ENCODE assay signal across 8 cellular contexts in the genomic region with DNA sequence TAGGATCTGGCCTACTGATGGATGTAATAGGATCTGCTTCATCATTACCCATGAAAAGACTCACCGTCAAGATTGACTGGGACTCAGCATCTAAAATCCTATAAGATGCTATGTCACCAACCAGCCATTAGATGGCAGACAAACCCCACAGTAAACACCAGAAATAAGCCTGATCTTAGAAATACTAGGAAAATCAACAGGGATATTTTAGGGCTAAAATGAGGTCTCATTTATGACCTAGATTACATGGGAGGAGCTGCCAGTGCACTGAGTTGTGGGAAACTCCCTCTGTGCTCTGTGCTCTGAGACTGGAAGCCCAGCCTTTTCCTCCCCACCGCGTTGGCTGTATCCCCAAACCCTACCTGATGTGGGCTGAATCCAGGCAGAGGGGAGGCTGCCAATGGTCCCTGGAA.
DNase-seq lines count a peak whose midpoint lies in the region; ATAC-seq, FAIRE-seq and TF ChIP-seq lines count a peak whose summit lies in the region.
"Not testable (repeated sequence)": the region's sequence is repeated elsewhere in the genome, so short reads cannot be mapped to it uniquely, and the experiment has no call there.

No MANE protein-coding gene starts in this region.

- H3K36me3 Mint-ChIP-seq in naive thymus-derived CD4-positive, alpha-beta T cell: not testable (repeated sequence)

- H4K20me1 ChIP-seq in PC-9 (ENCODE audit: insufficient read depth): not testable (repeated sequence)

- DNase-seq in PC-9; heart right ventricle; naive thymus-derived CD4-positive, alpha-beta T cell: not testable (repeated sequence)

- CTCF ChIA-PET in PC-9 (lab: Charles Lee); naive thymus-derived CD4-positive, alpha-beta T cell (lab: Charles Lee): not testable (repeated sequence)

- H3K9me3 Mint-ChIP-seq in naive thymus-derived CD4-positive, alpha-beta T cell: not testable (repeated sequence)

- not testable (repeated sequence) for H3K4me3 Mint-ChIP-seq in naive thymus-derived CD4-positive, alpha-beta T cell

- TF ChIP-seq CTCF in PC-9 (conservative IDR thresholded peaks at IDR 0.05) (peak; percentile 51), heart right ventricle (IDR thresholded peaks at IDR 0.05) (peak in 8 of 9 donors; percentile 12 to 46 (median 34))

- H3K9me2 ChIP-seq in PC-9 (ENCODE audit: insufficient read depth): not testable (repeated sequence)

- BruUV-seq in PC-9 (replicated peaks; lab: Mats Ljungman, UMichigan): not testable (repeated sequence)

- H3K27me3 Mint-ChIP-seq in naive thymus-derived CD4-positive, alpha-beta T cell: not testable (repeated sequence)

- not testable (repeated sequence) for H2AFZ ChIP-seq in PC-9

- not testable (repeated sequence) for H3K79me2 ChIP-seq in PC-9 (ENCODE audit: low read depth)

- 35 to 43% methylated on average over 3 of the region's 3 CpGs for WGBS in heart right ventricle, 2 donors

- not testable (repeated sequence) for H3K27ac Mint-ChIP-seq in naive thymus-derived CD4-positive, alpha-beta T cell

- H3K9me3 ChIP-seq in PC-9 (ENCODE audit: insufficient read depth, low read depth); heart right ventricle; naive thymus-derived CD4-positive, alpha-beta T cell (ENCODE audit: control insufficient read depth in 2 of 3, low read length in 3 of 3): not testable (repeated sequence)

- intact Hi-C loops in PC-9 (cut with micrococcal nuclease; ENCODE audit: unreplicated experiment); heart right ventricle (cut with DNase I); naive thymus-derived CD4-positive, alpha-beta T cell (cut with micrococcal nuclease): not testable (repeated sequence)

- not testable (repeated sequence) for H3K27ac ChIP-seq in PC-9; heart right ventricle; naive thymus-derived CD4-positive, alpha-beta T cell (ENCODE audit: low read depth, low read length)

- not testable (repeated sequence) for H3K4me1 ChIP-seq in PC-9 (replicated peaks; ENCODE audit: insufficient read depth); heart right ventricle; naive thymus-derived CD4-positive, alpha-beta T cell (ENCODE audit: control insufficient read depth in 2 of 2, insufficient read depth in 2 of 2, low read length in 2 of 2)

- H3F3A ChIP-seq in PC-9 (ENCODE audit: insufficient read depth, low read depth): not testable (repeated sequence)

- not testable (repeated sequence) for H3K4me3 ChIP-seq in PC-9; heart right ventricle; naive thymus-derived CD4-positive, alpha-beta T cell (ENCODE audit: low read length)

- ATAC-seq in GM18502 (IDR thresholded peaks at IDR 0.05; ENCODE audit: poor library complexity, unreplicated experiment) (peak; percentile 69), GM21619 (IDR thresholded peaks at IDR 0.05; ENCODE audit: unreplicated experiment) (peak; percentile 61), HG03354 (IDR thresholded peaks at IDR 0.05; ENCODE audit: poor library complexity, severe bottlenecking, unreplicated experiment) (peak; percentile 80), heart right ventricle (peak in 4 of 8 donors; percentile 29 to 71 (median 51))
- peak; percentile 48 for ATAC-seq in naive thymus-derived CD4-positive, alpha-beta T cell

- not testable (repeated sequence) for H3K36me3 ChIP-seq in PC-9 (ENCODE audit: low read depth); heart right ventricle; naive thymus-derived CD4-positive, alpha-beta T cell (ENCODE audit: control insufficient read depth in 2 of 3, insufficient read depth in 3 of 3, low read length in 3 of 3)

- POLR2A ChIA-PET in PC-9 (lab: Charles Lee; ENCODE audit: unreplicated experiment); naive thymus-derived CD4-positive, alpha-beta T cell (lab: Charles Lee): not testable (repeated sequence)

- H3K27me3 ChIP-seq in PC-9 (ENCODE audit: insufficient read depth, low read depth); naive thymus-derived CD4-positive, alpha-beta T cell (ENCODE audit: control insufficient read depth in 2 of 2, insufficient read depth in 2 of 2, low read length in 2 of 2): not testable (repeated sequence)
- peaks cover 0 to 15% (median 4%) of the 10 kb centered on the region in 7 donors for H3K27me3 ChIP-seq in heart right ventricle

- H3K4me1 Mint-ChIP-seq in naive thymus-derived CD4-positive, alpha-beta T cell: not testable (repeated sequence)

- FAIRE-seq in A204.1 (lab: Jason Lieb, UNC) (peak; percentile 98), colon (lab: Jason Lieb, UNC) (peak; percentile 87)

- not testable (repeated sequence) for H3K4me2 ChIP-seq in PC-9
